ENCODE assay signal across 2 cellular contexts in the genomic region with DNA sequence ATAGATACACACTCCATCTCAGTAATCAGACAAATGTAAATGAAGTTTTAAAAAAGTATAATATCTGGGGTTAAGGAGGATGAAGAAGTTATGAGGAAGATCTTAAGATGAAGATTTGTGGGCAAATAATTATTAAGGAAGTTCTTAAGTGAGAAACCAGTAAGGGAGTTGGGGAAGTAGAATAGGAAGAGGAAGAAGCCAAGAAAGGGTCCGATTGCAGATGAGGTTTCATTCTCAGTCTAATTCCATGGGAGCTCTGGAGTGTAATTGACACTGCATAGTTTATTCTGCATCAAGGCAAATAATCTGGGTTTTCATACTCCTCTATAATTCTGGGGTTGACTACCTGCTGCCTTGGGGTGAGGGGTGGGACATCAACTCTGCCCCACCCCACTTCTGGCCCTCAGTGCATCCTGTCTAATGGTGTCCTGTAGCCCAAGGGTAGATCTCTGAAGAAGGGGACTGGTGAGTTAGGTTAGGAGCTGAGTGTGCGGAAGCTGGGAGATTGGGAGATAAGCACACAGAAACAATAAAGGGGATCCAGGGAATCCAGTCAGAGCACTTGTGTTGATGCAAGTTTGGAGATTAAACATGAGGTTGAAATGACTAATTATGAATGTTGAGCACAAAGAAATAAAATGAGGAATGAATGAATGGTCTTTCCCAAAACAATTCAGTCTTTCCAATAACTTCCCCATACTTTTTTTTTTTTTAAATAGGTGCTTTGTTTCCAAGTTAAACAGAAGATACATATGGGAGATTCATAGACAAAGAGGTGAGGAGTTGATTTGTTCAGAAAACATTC.
TF ChIP-seq lines count a peak whose summit lies in the region.

No MANE protein-coding gene starts in this region.

TF ChIP-seq in SK-N-SH, 30 proteins besides CTCF, POLR2A, EP300 and RAD21 (continued from another document):
- no peak for TF ChIP-seq ZBTB33 (IDR thresholded peaks at IDR 0.05; ENCODE audit: borderline replicate concordance, low read depth)

TF ChIP-seq in SK-N-SH treated with all-trans-retinoic acid at 6 μM for 48 hours, 23 proteins besides CTCF, POLR2A, EP300 and RAD21 (continued from another document):
- TF ChIP-seq, protein P1, sequence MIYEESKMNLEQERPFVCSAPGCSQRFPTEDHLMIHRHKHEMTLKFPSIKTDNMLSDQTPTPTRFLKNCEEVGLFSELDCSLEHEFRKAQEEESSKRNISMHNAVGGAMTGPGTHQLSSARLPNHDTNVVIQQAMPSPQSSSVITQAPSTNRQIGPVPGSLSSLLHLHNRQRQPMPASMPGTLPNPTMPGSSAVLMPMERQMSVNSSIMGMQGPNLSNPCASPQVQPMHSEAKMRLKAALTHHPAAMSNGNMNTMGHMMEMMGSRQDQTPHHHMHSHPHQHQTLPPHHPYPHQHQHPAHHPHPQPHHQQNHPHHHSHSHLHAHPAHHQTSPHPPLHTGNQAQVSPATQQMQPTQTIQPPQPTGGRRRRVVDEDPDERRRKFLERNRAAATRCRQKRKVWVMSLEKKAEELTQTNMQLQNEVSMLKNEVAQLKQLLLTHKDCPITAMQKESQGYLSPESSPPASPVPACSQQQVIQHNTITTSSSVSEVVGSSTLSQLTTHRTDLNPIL (CRISPR knock-in tag; IDR thresholded peaks at IDR 0.05; ENCODE audit: low read depth): no peak
- no peak for TF ChIP-seq OSR1 (CRISPR knock-in tag; IDR thresholded peaks at IDR 0.05)
- no peak for TF ChIP-seq ARNTL (CRISPR knock-in tag; IDR thresholded peaks at IDR 0.05; ENCODE audit: borderline replicate concordance, low read depth)
TF ChIP-seq in SK-N-SH treated with all-trans-retinoic acid at 6 μM for 48 hours: peak in this region for 0.
